In genomic region chr12:47758834-47759690, GRCh38 we compare ENCODE assay signal across 8 cellular contexts.
A peak's percentile ranks its signal among the peaks of the same experiment; 100 is the strongest.
DNase-seq lines count a peak whose midpoint lies in the region; ATAC-seq and TF ChIP-seq lines count a peak whose summit lies in the region.

A gene with protein sequence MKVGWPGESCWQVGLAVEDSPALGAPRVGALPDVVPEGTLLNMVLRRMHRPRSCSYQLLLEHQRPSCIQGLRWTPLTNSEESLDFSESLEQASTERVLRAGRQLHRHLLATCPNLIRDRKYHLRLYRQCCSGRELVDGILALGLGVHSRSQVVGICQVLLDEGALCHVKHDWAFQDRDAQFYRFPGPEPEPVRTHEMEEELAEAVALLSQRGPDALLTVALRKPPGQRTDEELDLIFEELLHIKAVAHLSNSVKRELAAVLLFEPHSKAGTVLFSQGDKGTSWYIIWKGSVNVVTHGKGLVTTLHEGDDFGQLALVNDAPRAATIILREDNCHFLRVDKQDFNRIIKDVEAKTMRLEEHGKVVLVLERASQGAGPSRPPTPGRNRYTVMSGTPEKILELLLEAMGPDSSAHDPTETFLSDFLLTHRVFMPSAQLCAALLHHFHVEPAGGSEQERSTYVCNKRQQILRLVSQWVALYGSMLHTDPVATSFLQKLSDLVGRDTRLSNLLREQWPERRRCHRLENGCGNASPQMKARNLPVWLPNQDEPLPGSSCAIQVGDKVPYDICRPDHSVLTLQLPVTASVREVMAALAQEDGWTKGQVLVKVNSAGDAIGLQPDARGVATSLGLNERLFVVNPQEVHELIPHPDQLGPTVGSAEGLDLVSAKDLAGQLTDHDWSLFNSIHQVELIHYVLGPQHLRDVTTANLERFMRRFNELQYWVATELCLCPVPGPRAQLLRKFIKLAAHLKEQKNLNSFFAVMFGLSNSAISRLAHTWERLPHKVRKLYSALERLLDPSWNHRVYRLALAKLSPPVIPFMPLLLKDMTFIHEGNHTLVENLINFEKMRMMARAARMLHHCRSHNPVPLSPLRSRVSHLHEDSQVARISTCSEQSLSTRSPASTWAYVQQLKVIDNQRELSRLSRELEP (minus strand): TSS chr12:47758880. CDS start chr12:47758556, 324 bp downstream.

- ATAC-seq in GM18861 (IDR thresholded peaks at IDR 0.05; ENCODE audit: unreplicated experiment) (peak; percentile 30), HG03342 (IDR thresholded peaks at IDR 0.05; ENCODE audit: unreplicated experiment) (peak; percentile 61)

- TF ChIP-seq CTCF in AG09319 (IDR thresholded peaks at IDR 0.05; ENCODE audit: low read depth, low read length) = peak; percentile 48
- peak; percentile 51 for TF ChIP-seq CTCF in epithelial cell of esophagus (IDR thresholded peaks at IDR 0.05; ENCODE audit: insufficient read depth, low read depth, low read length, missing control alignments)

- DNase-seq in AG09319 (ENCODE audit: extremely low read depth, low read depth) = no peak
- peak; percentile 26 for DNase-seq in NCI-H82 treated with DMSO at 0.1 percent for 48 hours (lab: John Stamatoyannopoulos, UW; ENCODE audit: unreplicated experiment)
- DNase-seq in activated T-cell treated with anti-CD3 and anti-CD28 coated beads for 4 hours = peak; percentile 44
- peak; percentile 88 for DNase-seq in epithelial cell of esophagus (ENCODE audit: low read depth)
- DNase-seq in middle frontal gyrus (ENCODE audit: extremely low spot score, low spot score) = peak; percentile 65
- peak; percentile 45 for DNase-seq in stimulated activated CD8-positive, alpha-beta memory T cell treated with anti-CD3 and anti-CD28 coated beads, Interleukin-4, amount 100 ng/mL, for 24 hours (ENCODE audit: low read depth)

- H3K4me3 ChIP-seq in epithelial cell of esophagus (ENCODE audit: low read length) = peak within 1 kb of the TSS; percentile 55
